In the genomic region with DNA sequence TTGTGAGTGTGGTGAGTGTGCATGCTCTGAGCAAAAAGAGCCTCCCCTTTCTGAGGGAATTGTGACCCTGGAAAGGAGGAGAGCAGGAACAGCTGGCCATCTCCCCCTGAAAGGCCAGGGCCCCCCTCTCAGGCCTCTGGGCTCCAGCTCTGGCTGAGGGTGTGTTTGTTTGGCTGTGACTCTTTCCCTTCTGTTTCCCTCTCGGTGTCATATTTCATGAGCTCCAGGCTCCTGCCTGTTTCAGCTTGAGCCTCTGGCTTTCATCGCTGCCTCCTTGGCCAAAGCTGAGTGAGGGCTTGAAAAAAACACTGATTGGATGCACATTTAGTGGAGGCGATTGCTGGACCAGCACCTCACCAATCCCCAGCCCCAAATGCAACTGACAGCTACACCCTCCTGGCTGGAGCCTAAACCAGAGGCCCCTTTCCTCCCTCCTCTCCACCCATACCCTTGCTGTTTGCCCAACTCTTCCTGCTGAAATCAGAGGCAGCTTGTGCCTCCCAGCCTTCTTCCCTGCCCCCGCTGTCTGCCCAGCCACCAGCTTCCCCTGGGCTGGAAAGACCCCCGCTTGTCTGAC, we compare ENCODE assay signal across 1 cellular context.
TF ChIP-seq lines count a peak whose summit lies in the region.

No MANE protein-coding gene starts in this region.

TF ChIP-seq in K562, 482 proteins besides CTCF, POLR2A, EP300 and RAD21 (continued from another document):
- TF ChIP-seq, protein P1, sequence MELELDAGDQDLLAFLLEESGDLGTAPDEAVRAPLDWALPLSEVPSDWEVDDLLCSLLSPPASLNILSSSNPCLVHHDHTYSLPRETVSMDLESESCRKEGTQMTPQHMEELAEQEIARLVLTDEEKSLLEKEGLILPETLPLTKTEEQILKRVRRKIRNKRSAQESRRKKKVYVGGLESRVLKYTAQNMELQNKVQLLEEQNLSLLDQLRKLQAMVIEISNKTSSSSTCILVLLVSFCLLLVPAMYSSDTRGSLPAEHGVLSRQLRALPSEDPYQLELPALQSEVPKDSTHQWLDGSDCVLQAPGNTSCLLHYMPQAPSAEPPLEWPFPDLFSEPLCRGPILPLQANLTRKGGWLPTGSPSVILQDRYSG (tag; conservative IDR thresholded peaks at IDR 0.05; ENCODE audit: low read depth) = no peak
- TF ChIP-seq BRCA1 (IDR thresholded peaks at IDR 0.05) (no peak), BRCA1 (CRISPR knock-in tag; IDR thresholded peaks at IDR 0.05) (no peak), NCOR1 (IDR thresholded peaks at IDR 0.05) (no peak), PHB (CRISPR knock-in tag; IDR thresholded peaks at IDR 0.05) (no peak), FOXK1 (CRISPR knock-in tag; IDR thresholded peaks at IDR 0.05; ENCODE audit: borderline replicate concordance) (no peak), MAZ (CRISPR knock-in tag; conservative IDR thresholded peaks at IDR 0.05 in 1 of 2, IDR thresholded peaks at IDR 0.05 in 1 of 2) (0 out of 4 replicates have a peak, but pooled peaks of 1 of the 2 experiments have one; percentile 44), ZNF232 (CRISPR knock-in tag; IDR thresholded peaks at IDR 0.05) (no peak), MCM5 (IDR thresholded peaks at IDR 0.05; ENCODE audit: low read depth) (no peak), SIRT6 (IDR thresholded peaks at IDR 0.05; ENCODE audit: low read depth, low read length) (no peak), ZNF717 (CRISPR knock-in tag; IDR thresholded peaks at IDR 0.05) (no peak), ZNF24 (IDR thresholded peaks at IDR 0.05) (no peak), ZNF41 (CRISPR knock-in tag; conservative IDR thresholded peaks at IDR 0.05) (no peak)
- TF ChIP-seq, protein P2, sequence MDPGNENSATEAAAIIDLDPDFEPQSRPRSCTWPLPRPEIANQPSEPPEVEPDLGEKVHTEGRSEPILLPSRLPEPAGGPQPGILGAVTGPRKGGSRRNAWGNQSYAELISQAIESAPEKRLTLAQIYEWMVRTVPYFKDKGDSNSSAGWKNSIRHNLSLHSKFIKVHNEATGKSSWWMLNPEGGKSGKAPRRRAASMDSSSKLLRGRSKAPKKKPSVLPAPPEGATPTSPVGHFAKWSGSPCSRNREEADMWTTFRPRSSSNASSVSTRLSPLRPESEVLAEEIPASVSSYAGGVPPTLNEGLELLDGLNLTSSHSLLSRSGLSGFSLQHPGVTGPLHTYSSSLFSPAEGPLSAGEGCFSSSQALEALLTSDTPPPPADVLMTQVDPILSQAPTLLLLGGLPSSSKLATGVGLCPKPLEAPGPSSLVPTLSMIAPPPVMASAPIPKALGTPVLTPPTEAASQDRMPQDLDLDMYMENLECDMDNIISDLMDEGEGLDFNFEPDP (CRISPR knock-in tag; IDR thresholded peaks at IDR 0.05) = no peak
- TF ChIP-seq, protein P3, sequence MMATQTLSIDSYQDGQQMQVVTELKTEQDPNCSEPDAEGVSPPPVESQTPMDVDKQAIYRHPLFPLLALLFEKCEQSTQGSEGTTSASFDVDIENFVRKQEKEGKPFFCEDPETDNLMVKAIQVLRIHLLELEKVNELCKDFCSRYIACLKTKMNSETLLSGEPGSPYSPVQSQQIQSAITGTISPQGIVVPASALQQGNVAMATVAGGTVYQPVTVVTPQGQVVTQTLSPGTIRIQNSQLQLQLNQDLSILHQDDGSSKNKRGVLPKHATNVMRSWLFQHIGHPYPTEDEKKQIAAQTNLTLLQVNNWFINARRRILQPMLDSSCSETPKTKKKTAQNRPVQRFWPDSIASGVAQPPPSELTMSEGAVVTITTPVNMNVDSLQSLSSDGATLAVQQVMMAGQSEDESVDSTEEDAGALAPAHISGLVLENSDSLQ (IDR thresholded peaks at IDR 0.05) = peak; percentile 14; the same call in 1 of the 2 replicates
- TF ChIP-seq, protein P4, sequence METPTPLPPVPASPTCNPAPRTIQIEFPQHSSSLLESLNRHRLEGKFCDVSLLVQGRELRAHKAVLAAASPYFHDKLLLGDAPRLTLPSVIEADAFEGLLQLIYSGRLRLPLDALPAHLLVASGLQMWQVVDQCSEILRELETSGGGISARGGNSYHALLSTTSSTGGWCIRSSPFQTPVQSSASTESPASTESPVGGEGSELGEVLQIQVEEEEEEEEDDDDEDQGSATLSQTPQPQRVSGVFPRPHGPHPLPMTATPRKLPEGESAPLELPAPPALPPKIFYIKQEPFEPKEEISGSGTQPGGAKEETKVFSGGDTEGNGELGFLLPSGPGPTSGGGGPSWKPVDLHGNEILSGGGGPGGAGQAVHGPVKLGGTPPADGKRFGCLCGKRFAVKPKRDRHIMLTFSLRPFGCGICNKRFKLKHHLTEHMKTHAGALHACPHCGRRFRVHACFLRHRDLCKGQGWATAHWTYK (CRISPR knock-in tag; IDR thresholded peaks at IDR 0.05) = 0 out of 2 replicates have a peak, but pooled peaks have one; percentile 21
